Comparison of ENCODE assay signal across 11 cellular contexts in the genomic region with DNA sequence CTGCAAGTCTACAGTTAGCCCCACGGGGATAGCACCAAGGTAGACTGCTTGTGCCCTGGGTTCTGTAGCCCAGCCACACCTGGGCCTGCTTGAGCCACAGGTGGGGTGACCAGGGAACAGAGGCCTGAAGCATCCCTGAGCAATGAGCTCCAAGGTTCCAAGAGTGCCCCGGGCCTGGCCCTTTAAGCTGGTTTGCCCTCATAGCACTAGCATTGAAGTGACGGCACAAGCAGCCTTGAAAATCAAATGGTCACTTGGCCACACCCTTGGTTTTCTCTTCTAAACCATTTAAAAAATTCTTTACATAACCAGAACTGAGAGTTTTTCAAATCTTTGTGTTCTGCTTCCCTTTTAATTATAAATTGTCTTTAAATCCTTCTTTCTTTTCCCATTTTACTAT. TPM values are rescaled to one million over a fixed set of nuclear protein-coding genes. Genes with fewer than 3 reads are reported as not detected.
A peak's percentile ranks its signal among the peaks of the same experiment; 100 is the strongest.
DNase-seq lines count a peak whose midpoint lies in the region; ATAC-seq and TF ChIP-seq lines count a peak whose summit lies in the region.
"Had no signal": no experiment of that assay in that cellular context is flagged by ENCODE, and none has a peak within 500 bp of the region (broad histone marks: within the 10 kb centered on the region; RNA-seq: fewer than 3 reads in every experiment).

No MANE protein-coding gene starts in this region.

- H3K27me3 Mint-ChIP-seq in activated T-helper 17 cell treated with anti-CD3 and anti-CD28 coated beads, Interleukin-2, amount 50 U/mL, for 72 hours: no peaks in the 10 kb centered on the region
- H3K27me3 Mint-ChIP-seq in nephron progenitor cell (ENCODE audit: low read depth, poor library complexity): peaks cover 5% of the 10 kb centered on the region
- no peaks in the 10 kb centered on the region for H3K27me3 Mint-ChIP-seq in stimulated activated memory B cell treated with anti-CD40 and anti-IgM and Interleukin-4, amounts not matched to agents 10 μg/mL and 1 μg/mL and 100 μg/mL, for 72 hours
- H3K27me3 Mint-ChIP-seq: CD4-positive, alpha-beta memory T cell had no signal

- ATAC-seq in activated T-helper 17 cell treated with anti-CD3 and anti-CD28 coated beads, Interleukin-2, amount 50 U/mL, for 72 hours (replicated peaks): no peak
- ATAC-seq in stimulated activated memory B cell treated with anti-CD40 and anti-IgM and Interleukin-4, amounts not matched to agents 10 μg/mL and 1 μg/mL and 100 μg/mL, for 72 hours: no peak
- no peak for ATAC-seq in GM21723 (IDR thresholded peaks at IDR 0.05; ENCODE audit: unreplicated experiment)

- H3K27ac Mint-ChIP-seq in activated T-helper 17 cell treated with anti-CD3 and anti-CD28 coated beads, Interleukin-2, amount 50 U/mL, for 72 hours: peak overlapping the region; percentile 1
- peak overlapping the region; percentile 12 for H3K27ac Mint-ChIP-seq in nephron progenitor cell
- peak overlapping the region; percentile 33 for H3K27ac Mint-ChIP-seq in stimulated activated memory B cell treated with anti-CD40 and anti-IgM and Interleukin-4, amounts not matched to agents 10 μg/mL and 1 μg/mL and 100 μg/mL, for 72 hours

- H3K4me1 Mint-ChIP-seq in activated T-helper 17 cell treated with anti-CD3 and anti-CD28 coated beads, Interleukin-2, amount 50 U/mL, for 72 hours: peaks cover 8% of the 10 kb centered on the region
- no peaks in the 10 kb centered on the region for H3K4me1 Mint-ChIP-seq in nephron progenitor cell
- peaks cover 42% of the 10 kb centered on the region for H3K4me1 Mint-ChIP-seq in stimulated activated memory B cell treated with anti-CD40 and anti-IgM and Interleukin-4, amounts not matched to agents 10 μg/mL and 1 μg/mL and 100 μg/mL, for 72 hours

- H3K36me3 Mint-ChIP-seq in activated T-helper 17 cell treated with anti-CD3 and anti-CD28 coated beads, Interleukin-2, amount 50 U/mL, for 72 hours (ENCODE audit: low read depth): no peaks in the 10 kb centered on the region
- H3K36me3 Mint-ChIP-seq in nephron progenitor cell (ENCODE audit: low read depth): peaks cover 56% of the 10 kb centered on the region
- peaks cover 29% of the 10 kb centered on the region for H3K36me3 Mint-ChIP-seq in stimulated activated memory B cell treated with anti-CD40 and anti-IgM and Interleukin-4, amounts not matched to agents 10 μg/mL and 1 μg/mL and 100 μg/mL, for 72 hours
- H3K36me3 Mint-ChIP-seq: CD4-positive, alpha-beta memory T cell had no signal

- no peak for TF ChIP-seq CTCF in nephron progenitor cell (IDR thresholded peaks at IDR 0.05)

- DNase-seq in nephron progenitor cell: no peak
- no peak for DNase-seq in COLO829 (ENCODE audit: low spot score)
- no peak for DNase-seq in NCI-H1105 treated with DMSO at 0.1 percent for 48 hours (lab: John Stamatoyannopoulos, UW)
- DNase-seq: BE2C; CD4-positive, alpha-beta memory T cell; COR-L47; DMS153; DMS79 treated with DMSO at 0.1 percent for 48 hours had no signal

- H3K9me3 Mint-ChIP-seq in activated T-helper 17 cell treated with anti-CD3 and anti-CD28 coated beads, Interleukin-2, amount 50 U/mL, for 72 hours: no peaks in the 10 kb centered on the region
- H3K9me3 Mint-ChIP-seq in nephron progenitor cell: peaks cover 4% of the 10 kb centered on the region
- no peaks in the 10 kb centered on the region for H3K9me3 Mint-ChIP-seq in stimulated activated memory B cell treated with anti-CD40 and anti-IgM and Interleukin-4, amounts not matched to agents 10 μg/mL and 1 μg/mL and 100 μg/mL, for 72 hours
- H3K9me3 Mint-ChIP-seq: CD4-positive, alpha-beta memory T cell had no signal

- no peak overlapping the region for H3K4me3 Mint-ChIP-seq in activated T-helper 17 cell treated with anti-CD3 and anti-CD28 coated beads, Interleukin-2, amount 50 U/mL, for 72 hours
- H3K4me3 Mint-ChIP-seq in nephron progenitor cell: no peak overlapping the region
- no peak overlapping the region for H3K4me3 Mint-ChIP-seq in stimulated activated memory B cell treated with anti-CD40 and anti-IgM and Interleukin-4, amounts not matched to agents 10 μg/mL and 1 μg/mL and 100 μg/mL, for 72 hours
- H3K4me3 Mint-ChIP-seq: CD4-positive, alpha-beta memory T cell had no signal

RNA-seq across cellular contexts. Expression of a gene that starts 24.7 kb away (rescaled TPM):
- 1 to 10 TPM; 3.6 to 4.8 TPM for total RNA-seq in activated T-helper 17 cell treated with anti-CD3 and anti-CD28 coated beads, Interleukin-2, amount 50 U/mL, for 72 hours

RNA-seq across cellular contexts. Expression of a gene that starts 40.9 kb away (rescaled TPM):
- total RNA-seq in activated T-helper 17 cell treated with anti-CD3 and anti-CD28 coated beads, Interleukin-2, amount 50 U/mL, for 72 hours: 100 to 1,000 TPM in 1 of 2 donors, 10 to 100 TPM in 1; 77.7 to 158 TPM
